Comparison of ENCODE assay signal across 35 cellular contexts in genomic region chr1:83990734-83991133, GRCh38. TPM values are rescaled to one million over a fixed set of nuclear protein-coding genes. Genes with fewer than 3 reads are reported as not detected.
A peak's percentile ranks its signal among the peaks of the same experiment; 100 is the strongest.
DNase-seq lines count a peak whose midpoint lies in the region; ATAC-seq and TF ChIP-seq lines count a peak whose summit lies in the region.
"Had no signal": no experiment of that assay in that cellular context is flagged by ENCODE, and none has a peak within 500 bp of the region (broad histone marks: within the 10 kb centered on the region; RNA-seq: fewer than 3 reads in every experiment).

No MANE protein-coding gene starts in this region.

- peaks cover 9% of the 10 kb centered on the region; the same call in 1 of the 2 replicates for H3K79me2 ChIP-seq in HCT116 (ENCODE audit: insufficient read depth, low read length)

- no peaks in the 10 kb centered on the region for H4K20me1 ChIP-seq in HCT116 (ENCODE audit: insufficient read depth)

- H3K27ac ChIP-seq in C4-2B (no peak overlapping the region), HCT116 (ENCODE audit: low read depth, low read length) (no peak overlapping the region), RWPE2 (ENCODE audit: poor library complexity, severe bottlenecking) (no peak overlapping the region)
- H3K27ac ChIP-seq: gastrocnemius medialis, HL-60, KMS-11, lower lobe of right lung, prostate gland, stomach, vagina had no signal

- CTCF ChIA-PET in HCT116 (lab: Charles Lee): no interaction called here

- peak; percentile 43 for TF ChIP-seq RAD21 in HCT116 (IDR thresholded peaks at IDR 0.05; ENCODE audit: low read depth)

- H3K36me3 Mint-ChIP-seq in endothelial cell (ENCODE audit: low read depth, unreplicated experiment): no peaks in the 10 kb centered on the region
- H3K36me3 Mint-ChIP-seq in activated T-helper 17 cell treated with anti-CD3 and anti-CD28 coated beads, Interleukin-2, amount 50 U/mL, for 72 hours (ENCODE audit: low read depth): no peaks in the 10 kb centered on the region

- no peak overlapping the region for H2AFZ ChIP-seq in HCT116 (ENCODE audit: low read depth, low read length, poor library complexity, severe bottlenecking)
- H2AFZ ChIP-seq: GM23338 had no signal

- RAD21 ChIA-PET in HCT116 (lab: Charles Lee; ENCODE audit: low non-redundant PET in 1 of 2, low total read pairs in 2 of 2, uncharacterized antibody in 2 of 2, unreplicated experiment in 2 of 2): no interaction called here

- H3K9me2 ChIP-seq in HCT116 (ENCODE audit: insufficient read depth): no peaks in the 10 kb centered on the region; the same call in 1 of the 2 replicates

- TF ChIP-seq POLR2A in HCT116 (IDR thresholded peaks at IDR 0.05; ENCODE audit: borderline replicate concordance, extremely low read depth, insufficient read depth, insufficient read length): no peak

- H3K4me1 ChIP-seq in HCT116 (ENCODE audit: control insufficient read depth in 1 of 2, insufficient read depth in 2 of 2, low read length in 2 of 2) (no peaks in the 10 kb centered on the region), RWPE2 (ENCODE audit: insufficient read depth, poor library complexity, severe bottlenecking) (no peaks in the 10 kb centered on the region)
- H3K4me1 ChIP-seq: gastrocnemius medialis, lower lobe of right lung, prostate gland, vagina had no signal

- no peaks in the 10 kb centered on the region for H3K27me3 ChIP-seq in HCT116 (ENCODE audit: insufficient read depth, low read length)
- H3K27me3 ChIP-seq in RWPE2 (ENCODE audit: insufficient read depth, poor library complexity, severe bottlenecking): no peaks in the 10 kb centered on the region
- H3K27me3 ChIP-seq: gastrocnemius medialis, stomach, vagina had no signal

- H3K4me2 ChIP-seq in HCT116 (ENCODE audit: low read length): no peak overlapping the region
- H3K4me2 ChIP-seq: GM23338, KMS-11 had no signal

- BruUV-seq in HCT116 (replicated peaks; lab: Mats Ljungman, UMichigan): no TSS peak

- H3K4me3 ChIP-seq in HCT116 (replicated peaks in 1 of 2; ENCODE audit: low read depth in 1 of 2, low read length in 2 of 2): no peak overlapping the region
- no peak overlapping the region for H3K4me3 ChIP-seq in RWPE2 (ENCODE audit: severe bottlenecking)
- H3K4me3 ChIP-seq in epithelial cell of proximal tubule (ENCODE audit: low read depth, low read length): no peak overlapping the region
- H3K4me3 ChIP-seq: gastrocnemius medialis, GM23338, lower lobe of right lung, prostate gland, stomach, vagina had no signal

- H3K9me3 ChIP-seq in HCT116 (ENCODE audit: control insufficient read depth in 1 of 2, insufficient read depth in 1 of 2, low read depth in 1 of 2, low read length in 2 of 2) (no peaks in the 10 kb centered on the region), RWPE2 (ENCODE audit: severe bottlenecking) (no peaks in the 10 kb centered on the region)
- H3K9me3 ChIP-seq: gastrocnemius medialis, prostate gland, vagina had no signal

- H3K9ac ChIP-seq in HCT116 (ENCODE audit: low read length): no peak overlapping the region
- H3K9ac ChIP-seq: KMS-11 had no signal

- H3K36me3 ChIP-seq in HCT116 (ENCODE audit: control insufficient read depth in 1 of 2, insufficient read depth in 2 of 2, low read length in 2 of 2) (no peaks in the 10 kb centered on the region), RWPE2 (ENCODE audit: low read depth) (no peaks in the 10 kb centered on the region)
- H3K36me3 ChIP-seq: gastrocnemius medialis, lower lobe of right lung, prostate gland, vagina had no signal

- ATAC-seq in HCT116 (peak; percentile 57; the same call in 1 of the 2 replicates), RWPE2 (ENCODE audit: low read depth) (no peak), HG03457 (IDR thresholded peaks at IDR 0.05; ENCODE audit: unreplicated experiment) (no peak)
- no peak for ATAC-seq in activated T-helper 17 cell treated with anti-CD3 and anti-CD28 coated beads, Interleukin-2, amount 50 U/mL, for 72 hours (replicated peaks)
- ATAC-seq: activated CD8-positive, alpha-beta memory T cell treated with anti-CD3 and anti-CD28 coated beads, Interleukin-2, amount 10 ng/mL, durations not matched to agents 7 days and 5 days; activated T-cell treated with anti-CD3 and anti-CD28 coated beads, Interleukin-2, amount 50 U/mL, for 4 hours; effector memory CD8-positive, alpha-beta T cell; gastrocnemius medialis; GM23338; lower lobe of right lung; naive thymus-derived CD8-positive, alpha-beta T cell; sciatic nerve had no signal

- intact Hi-C loops in HCT116 (cut with micrococcal nuclease): no loop called here

- TF ChIP-seq CTCF in C4-2B (conservative IDR thresholded peaks at IDR 0.05) (peak; percentile 13), HCT116 (IDR thresholded peaks at IDR 0.05 in 2 of 3, conservative IDR thresholded peaks at IDR 0.05 in 1 of 3; ENCODE audit: borderline replicate concordance in 1 of 3, insufficient read depth in 1 of 3, low read depth in 2 of 3, low read length in 2 of 3) (peak; percentile 7 to 31 (median 9); a peak in 1 of 6 replicates), RWPE2 (IDR thresholded peaks at IDR 0.05; ENCODE audit: poor library complexity, severe bottlenecking) (peak; percentile 7), epithelial cell of proximal tubule (conservative IDR thresholded peaks at IDR 0.05; ENCODE audit: low read depth, low read length) (peak; percentile 24), endothelial cell (IDR thresholded peaks at IDR 0.05; ENCODE audit: unreplicated experiment) (no peak)

- DNase-seq in HCT116 (ENCODE audit: low read depth, low spot score) (no peak), RWPE2 (ENCODE audit: low spot score) (no peak), epithelial cell of proximal tubule (ENCODE audit: low read depth) (no peak), endothelial cell (ENCODE audit: low spot score) (no peak), C1 segment of cervical spinal cord (lab: John Stamatoyannopoulos, UW) (no peak)
- DNase-seq: activated CD4-positive, alpha-beta T cell treated with anti-CD3 and anti-CD28 coated beads, Interleukin-2, amount 50 U/mL, for 4 hours; activated CD8-positive, alpha-beta memory T cell treated with anti-CD3 and anti-CD28 coated beads, Interleukin-2, amount 10 ng/mL, durations not matched to agents 7 days and 5 days; activated T-cell treated with anti-CD3 and anti-CD28 coated beads, Interleukin-2, amount 50 U/mL, for 4 hours; CD8-positive, alpha-beta memory T cell; cortex of kidney; effector memory CD8-positive, alpha-beta T cell; gastrocnemius medialis; kidney glomerular epithelial cell; lower lobe of right lung; naive thymus-derived CD8-positive, alpha-beta T cell; NCI-H146; NCI-H2107; NCI-H345; NCI-H774; occipital lobe; RPMI8226; stimulated activated CD4-positive, alpha-beta T cell treated with anti-CD3 and anti-CD28 coated beads, Interleukin-12 subunit alpha, Interleukin-12 subunit beta, amount 100 ng/mL, for 4 hours; stimulated activated CD4-positive, alpha-beta T cell treated with anti-CD3 and anti-CD28 coated beads, Interleukin-4, amount 100 ng/mL, for 1 hour; stomach; T-helper 1 cell had no signal

- no peaks in the 10 kb centered on the region for H3K27me3 Mint-ChIP-seq in endothelial cell (ENCODE audit: unreplicated experiment)
- peaks cover 27% of the 10 kb centered on the region for H3K27me3 Mint-ChIP-seq in activated T-helper 17 cell treated with anti-CD3 and anti-CD28 coated beads, Interleukin-2, amount 50 U/mL, for 72 hours

- POLR2A ChIA-PET in HCT116 (lab: Charles Lee): no interaction called here

- no peak overlapping the region for H3K4me3 Mint-ChIP-seq in endothelial cell (ENCODE audit: unreplicated experiment)
- no peak overlapping the region for H3K4me3 Mint-ChIP-seq in activated T-helper 17 cell treated with anti-CD3 and anti-CD28 coated beads, Interleukin-2, amount 50 U/mL, for 72 hours
- H3K4me3 Mint-ChIP-seq: activated CD8-positive, alpha-beta memory T cell treated with anti-CD3 and anti-CD28 coated beads, Interleukin-2, amount 10 ng/mL, durations not matched to agents 7 days and 5 days; activated T-cell treated with anti-CD3 and anti-CD28 coated beads, Interleukin-2, amount 50 U/mL, for 4 hours; CD8-positive, alpha-beta memory T cell; effector memory CD8-positive, alpha-beta T cell; GM23338; naive thymus-derived CD8-positive, alpha-beta T cell had no signal

- peaks cover 4% of the 10 kb centered on the region for H3K4me1 Mint-ChIP-seq in endothelial cell (ENCODE audit: unreplicated experiment)
- no peaks in the 10 kb centered on the region for H3K4me1 Mint-ChIP-seq in activated T-helper 17 cell treated with anti-CD3 and anti-CD28 coated beads, Interleukin-2, amount 50 U/mL, for 72 hours
- H3K4me1 Mint-ChIP-seq: activated CD8-positive, alpha-beta memory T cell treated with anti-CD3 and anti-CD28 coated beads, Interleukin-2, amount 10 ng/mL, durations not matched to agents 7 days and 5 days; CD8-positive, alpha-beta memory T cell; GM23338; naive thymus-derived CD8-positive, alpha-beta T cell had no signal

- no peak overlapping the region for H3K27ac Mint-ChIP-seq in endothelial cell (ENCODE audit: unreplicated experiment)
- no peak overlapping the region for H3K27ac Mint-ChIP-seq in activated T-helper 17 cell treated with anti-CD3 and anti-CD28 coated beads, Interleukin-2, amount 50 U/mL, for 72 hours
- H3K27ac Mint-ChIP-seq: activated CD8-positive, alpha-beta memory T cell treated with anti-CD3 and anti-CD28 coated beads, Interleukin-2, amount 10 ng/mL, durations not matched to agents 7 days and 5 days; GM23338 had no signal

- H3K9me3 Mint-ChIP-seq in endothelial cell (ENCODE audit: unreplicated experiment): no peaks in the 10 kb centered on the region
- no peaks in the 10 kb centered on the region for H3K9me3 Mint-ChIP-seq in activated T-helper 17 cell treated with anti-CD3 and anti-CD28 coated beads, Interleukin-2, amount 50 U/mL, for 72 hours

TF ChIP-seq in HCT116, 20 proteins besides CTCF, POLR2A, EP300 and RAD21 (continues in another document):
- TF ChIP-seq EZH2phosphoT487 (IDR thresholded peaks at IDR 0.05; ENCODE audit: borderline replicate concordance): no peak

RNA-seq across cellular contexts. Expression of gene TTLL7, which starts 8.2 kb away (rescaled TPM):
- total RNA-seq in HCT116 (2021; ENCODE audit: unreplicated experiment) (21.2 TPM), epithelial cell of proximal tubule (2.9 and 5.3 TPM in 2 replicates), endothelial cell (ENCODE audit: unreplicated experiment) (2.7 TPM)
- 4.6 and 7.8 TPM in 2 replicates for polyA plus RNA-seq in HCT116 (2012)
- total RNA-seq in activated T-helper 17 cell treated with anti-CD3 and anti-CD28 coated beads, Interleukin-2, amount 50 U/mL, for 72 hours: 1 to 10 TPM; 2.7 to 6.3 TPM
- total RNA-seq: G401; naive thymus-derived CD8-positive, alpha-beta T cell had no signal
